1 cellular context compared by ENCODE assay signal in the genomic region with DNA sequence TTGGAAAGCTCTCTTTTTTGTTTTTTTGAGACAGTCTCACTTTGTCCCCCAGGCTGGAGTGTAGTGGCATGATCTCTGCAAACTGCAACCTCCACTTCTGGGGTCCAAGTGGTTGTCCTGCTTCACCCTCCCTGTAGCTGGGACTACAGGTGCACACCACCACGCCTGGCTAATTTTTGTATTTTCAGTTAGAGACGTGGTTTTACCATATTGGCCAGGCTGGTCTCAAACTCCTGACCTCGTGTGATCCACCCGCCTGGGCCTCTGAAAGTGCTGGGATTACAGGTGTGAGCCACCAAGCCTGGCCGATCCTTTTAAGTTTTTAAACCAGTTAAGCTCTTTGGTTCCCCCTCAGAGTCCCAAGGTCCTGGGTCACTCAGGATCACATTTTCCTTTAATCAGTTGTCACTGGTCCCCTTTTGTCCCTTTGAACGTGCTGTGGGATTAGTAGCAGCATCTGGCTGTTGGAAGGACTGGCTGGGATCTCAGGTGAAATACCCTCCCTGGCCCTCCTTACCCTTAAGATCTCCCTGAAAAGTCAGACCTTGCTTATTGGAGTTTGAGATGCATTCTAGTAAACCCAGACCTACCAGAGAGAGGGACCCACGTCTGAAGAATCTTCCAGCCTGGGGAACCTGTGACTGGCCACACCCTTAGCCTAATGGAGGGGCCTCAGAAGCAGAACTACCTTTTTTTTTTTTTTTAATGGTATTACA.
A peak's percentile ranks its signal among the peaks of the same experiment; 100 is the strongest.
TF ChIP-seq lines count a peak whose summit lies in the region.

No MANE protein-coding gene starts in this region.

TF ChIP-seq in HepG2, 621 proteins besides CTCF, POLR2A, EP300 and RAD21 (continued from another document and continues in another):
- TF ChIP-seq, protein P1, sequence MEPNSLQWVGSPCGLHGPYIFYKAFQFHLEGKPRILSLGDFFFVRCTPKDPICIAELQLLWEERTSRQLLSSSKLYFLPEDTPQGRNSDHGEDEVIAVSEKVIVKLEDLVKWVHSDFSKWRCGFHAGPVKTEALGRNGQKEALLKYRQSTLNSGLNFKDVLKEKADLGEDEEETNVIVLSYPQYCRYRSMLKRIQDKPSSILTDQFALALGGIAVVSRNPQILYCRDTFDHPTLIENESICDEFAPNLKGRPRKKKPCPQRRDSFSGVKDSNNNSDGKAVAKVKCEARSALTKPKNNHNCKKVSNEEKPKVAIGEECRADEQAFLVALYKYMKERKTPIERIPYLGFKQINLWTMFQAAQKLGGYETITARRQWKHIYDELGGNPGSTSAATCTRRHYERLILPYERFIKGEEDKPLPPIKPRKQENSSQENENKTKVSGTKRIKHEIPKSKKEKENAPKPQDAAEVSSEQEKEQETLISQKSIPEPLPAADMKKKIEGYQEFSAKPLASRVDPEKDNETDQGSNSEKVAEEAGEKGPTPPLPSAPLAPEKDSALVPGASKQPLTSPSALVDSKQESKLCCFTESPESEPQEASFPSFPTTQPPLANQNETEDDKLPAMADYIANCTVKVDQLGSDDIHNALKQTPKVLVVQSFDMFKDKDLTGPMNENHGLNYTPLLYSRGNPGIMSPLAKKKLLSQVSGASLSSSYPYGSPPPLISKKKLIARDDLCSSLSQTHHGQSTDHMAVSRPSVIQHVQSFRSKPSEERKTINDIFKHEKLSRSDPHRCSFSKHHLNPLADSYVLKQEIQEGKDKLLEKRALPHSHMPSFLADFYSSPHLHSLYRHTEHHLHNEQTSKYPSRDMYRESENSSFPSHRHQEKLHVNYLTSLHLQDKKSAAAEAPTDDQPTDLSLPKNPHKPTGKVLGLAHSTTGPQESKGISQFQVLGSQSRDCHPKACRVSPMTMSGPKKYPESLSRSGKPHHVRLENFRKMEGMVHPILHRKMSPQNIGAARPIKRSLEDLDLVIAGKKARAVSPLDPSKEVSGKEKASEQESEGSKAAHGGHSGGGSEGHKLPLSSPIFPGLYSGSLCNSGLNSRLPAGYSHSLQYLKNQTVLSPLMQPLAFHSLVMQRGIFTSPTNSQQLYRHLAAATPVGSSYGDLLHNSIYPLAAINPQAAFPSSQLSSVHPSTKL (CRISPR knock-in tag; IDR thresholded peaks at IDR 0.05) = no peak
- TF ChIP-seq, protein P2, sequence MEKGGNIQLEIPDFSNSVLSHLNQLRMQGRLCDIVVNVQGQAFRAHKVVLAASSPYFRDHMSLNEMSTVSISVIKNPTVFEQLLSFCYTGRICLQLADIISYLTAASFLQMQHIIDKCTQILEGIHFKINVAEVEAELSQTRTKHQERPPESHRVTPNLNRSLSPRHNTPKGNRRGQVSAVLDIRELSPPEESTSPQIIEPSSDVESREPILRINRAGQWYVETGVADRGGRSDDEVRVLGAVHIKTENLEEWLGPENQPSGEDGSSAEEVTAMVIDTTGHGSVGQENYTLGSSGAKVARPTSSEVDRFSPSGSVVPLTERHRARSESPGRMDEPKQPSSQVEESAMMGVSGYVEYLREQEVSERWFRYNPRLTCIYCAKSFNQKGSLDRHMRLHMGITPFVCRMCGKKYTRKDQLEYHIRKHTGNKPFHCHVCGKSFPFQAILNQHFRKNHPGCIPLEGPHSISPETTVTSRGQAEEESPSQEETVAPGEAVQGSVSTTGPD (CRISPR knock-in tag; IDR thresholded peaks at IDR 0.05) = no peak
- TF ChIP-seq ZNF451 (CRISPR knock-in tag; IDR thresholded peaks at IDR 0.05) = no peak
- TF ChIP-seq, protein P3, sequence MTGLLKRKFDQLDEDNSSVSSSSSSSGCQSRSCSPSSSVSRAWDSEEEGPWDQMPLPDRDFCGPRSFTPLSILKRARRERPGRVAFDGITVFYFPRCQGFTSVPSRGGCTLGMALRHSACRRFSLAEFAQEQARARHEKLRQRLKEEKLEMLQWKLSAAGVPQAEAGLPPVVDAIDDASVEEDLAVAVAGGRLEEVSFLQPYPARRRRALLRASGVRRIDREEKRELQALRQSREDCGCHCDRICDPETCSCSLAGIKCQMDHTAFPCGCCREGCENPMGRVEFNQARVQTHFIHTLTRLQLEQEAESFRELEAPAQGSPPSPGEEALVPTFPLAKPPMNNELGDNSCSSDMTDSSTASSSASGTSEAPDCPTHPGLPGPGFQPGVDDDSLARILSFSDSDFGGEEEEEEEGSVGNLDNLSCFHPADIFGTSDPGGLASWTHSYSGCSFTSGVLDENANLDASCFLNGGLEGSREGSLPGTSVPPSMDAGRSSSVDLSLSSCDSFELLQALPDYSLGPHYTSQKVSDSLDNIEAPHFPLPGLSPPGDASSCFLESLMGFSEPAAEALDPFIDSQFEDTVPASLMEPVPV (CRISPR knock-in tag; IDR thresholded peaks at IDR 0.05) = no peak
- TF ChIP-seq, protein P4, sequence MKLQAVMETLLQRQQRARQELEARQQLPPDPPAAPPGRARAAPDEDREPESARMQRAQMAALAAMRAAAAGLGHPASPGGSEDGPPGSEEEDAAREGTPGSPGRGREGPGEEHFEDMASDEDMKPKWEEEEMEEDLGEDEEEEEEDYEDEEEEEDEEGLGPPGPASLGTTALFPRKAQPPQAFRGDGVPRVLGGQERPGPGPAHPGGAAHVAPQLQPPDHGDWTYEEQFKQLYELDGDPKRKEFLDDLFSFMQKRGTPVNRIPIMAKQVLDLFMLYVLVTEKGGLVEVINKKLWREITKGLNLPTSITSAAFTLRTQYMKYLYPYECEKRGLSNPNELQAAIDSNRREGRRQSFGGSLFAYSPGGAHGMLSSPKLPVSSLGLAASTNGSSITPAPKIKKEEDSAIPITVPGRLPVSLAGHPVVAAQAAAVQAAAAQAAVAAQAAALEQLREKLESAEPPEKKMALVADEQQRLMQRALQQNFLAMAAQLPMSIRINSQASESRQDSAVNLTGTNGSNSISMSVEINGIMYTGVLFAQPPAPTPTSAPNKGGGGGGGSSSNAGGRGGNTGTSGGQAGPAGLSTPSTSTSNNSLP (IDR thresholded peaks at IDR 0.05; ENCODE audit: low read depth, low read length) = no peak
- no peak for TF ChIP-seq ZFAT (CRISPR knock-in tag; conservative IDR thresholded peaks at IDR 0.05)
- no peak; the same call in 1 of the 2 replicates for TF ChIP-seq MYC (CRISPR knock-in tag; IDR thresholded peaks at IDR 0.05; ENCODE audit: borderline replicate concordance)
- no peak; the same call in 1 of the 2 replicates for TF ChIP-seq SAP130 (CRISPR knock-in tag; IDR thresholded peaks at IDR 0.05; ENCODE audit: low read depth)
- peak; percentile 17; the same call in 1 of the 2 replicates for TF ChIP-seq ZNF777 (CRISPR knock-in tag; IDR thresholded peaks at IDR 0.05)
- no peak for TF ChIP-seq NFKB2 (CRISPR knock-in tag; IDR thresholded peaks at IDR 0.05; ENCODE audit: borderline replicate concordance)
- TF ChIP-seq, protein P5, sequence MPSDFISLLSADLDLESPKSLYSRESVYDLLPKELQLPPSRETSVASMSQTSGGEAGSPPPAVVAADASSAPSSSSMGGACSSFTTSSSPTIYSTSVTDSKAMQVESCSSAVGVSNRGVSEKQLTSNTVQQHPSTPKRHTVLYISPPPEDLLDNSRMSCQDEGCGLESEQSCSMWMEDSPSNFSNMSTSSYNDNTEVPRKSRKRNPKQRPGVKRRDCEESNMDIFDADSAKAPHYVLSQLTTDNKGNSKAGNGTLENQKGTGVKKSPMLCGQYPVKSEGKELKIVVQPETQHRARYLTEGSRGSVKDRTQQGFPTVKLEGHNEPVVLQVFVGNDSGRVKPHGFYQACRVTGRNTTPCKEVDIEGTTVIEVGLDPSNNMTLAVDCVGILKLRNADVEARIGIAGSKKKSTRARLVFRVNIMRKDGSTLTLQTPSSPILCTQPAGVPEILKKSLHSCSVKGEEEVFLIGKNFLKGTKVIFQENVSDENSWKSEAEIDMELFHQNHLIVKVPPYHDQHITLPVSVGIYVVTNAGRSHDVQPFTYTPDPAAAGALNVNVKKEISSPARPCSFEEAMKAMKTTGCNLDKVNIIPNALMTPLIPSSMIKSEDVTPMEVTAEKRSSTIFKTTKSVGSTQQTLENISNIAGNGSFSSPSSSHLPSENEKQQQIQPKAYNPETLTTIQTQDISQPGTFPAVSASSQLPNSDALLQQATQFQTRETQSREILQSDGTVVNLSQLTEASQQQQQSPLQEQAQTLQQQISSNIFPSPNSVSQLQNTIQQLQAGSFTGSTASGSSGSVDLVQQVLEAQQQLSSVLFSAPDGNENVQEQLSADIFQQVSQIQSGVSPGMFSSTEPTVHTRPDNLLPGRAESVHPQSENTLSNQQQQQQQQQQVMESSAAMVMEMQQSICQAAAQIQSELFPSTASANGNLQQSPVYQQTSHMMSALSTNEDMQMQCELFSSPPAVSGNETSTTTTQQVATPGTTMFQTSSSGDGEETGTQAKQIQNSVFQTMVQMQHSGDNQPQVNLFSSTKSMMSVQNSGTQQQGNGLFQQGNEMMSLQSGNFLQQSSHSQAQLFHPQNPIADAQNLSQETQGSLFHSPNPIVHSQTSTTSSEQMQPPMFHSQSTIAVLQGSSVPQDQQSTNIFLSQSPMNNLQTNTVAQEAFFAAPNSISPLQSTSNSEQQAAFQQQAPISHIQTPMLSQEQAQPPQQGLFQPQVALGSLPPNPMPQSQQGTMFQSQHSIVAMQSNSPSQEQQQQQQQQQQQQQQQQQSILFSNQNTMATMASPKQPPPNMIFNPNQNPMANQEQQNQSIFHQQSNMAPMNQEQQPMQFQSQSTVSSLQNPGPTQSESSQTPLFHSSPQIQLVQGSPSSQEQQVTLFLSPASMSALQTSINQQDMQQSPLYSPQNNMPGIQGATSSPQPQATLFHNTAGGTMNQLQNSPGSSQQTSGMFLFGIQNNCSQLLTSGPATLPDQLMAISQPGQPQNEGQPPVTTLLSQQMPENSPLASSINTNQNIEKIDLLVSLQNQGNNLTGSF (CRISPR knock-in tag; IDR thresholded peaks at IDR 0.05) = no peak
- no peak for TF ChIP-seq MATR3 (CRISPR knock-in tag; IDR thresholded peaks at IDR 0.05)
- TF ChIP-seq GABPB1 (CRISPR knock-in tag; IDR thresholded peaks at IDR 0.05) = no peak
- TF ChIP-seq, protein P6, sequence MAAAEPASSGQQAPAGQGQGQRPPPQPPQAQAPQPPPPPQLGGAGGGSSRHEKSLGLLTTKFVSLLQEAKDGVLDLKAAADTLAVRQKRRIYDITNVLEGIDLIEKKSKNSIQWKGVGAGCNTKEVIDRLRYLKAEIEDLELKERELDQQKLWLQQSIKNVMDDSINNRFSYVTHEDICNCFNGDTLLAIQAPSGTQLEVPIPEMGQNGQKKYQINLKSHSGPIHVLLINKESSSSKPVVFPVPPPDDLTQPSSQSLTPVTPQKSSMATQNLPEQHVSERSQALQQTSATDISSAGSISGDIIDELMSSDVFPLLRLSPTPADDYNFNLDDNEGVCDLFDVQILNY (CRISPR knock-in tag; conservative IDR thresholded peaks at IDR 0.05) = no peak
- TF ChIP-seq PHF21A (CRISPR knock-in tag; IDR thresholded peaks at IDR 0.05) = peak; percentile 15; the same call in 1 of the 2 replicates
- TF ChIP-seq ZNF605 (CRISPR knock-in tag; IDR thresholded peaks at IDR 0.05) = peak; percentile 51
- TF ChIP-seq, protein P7, sequence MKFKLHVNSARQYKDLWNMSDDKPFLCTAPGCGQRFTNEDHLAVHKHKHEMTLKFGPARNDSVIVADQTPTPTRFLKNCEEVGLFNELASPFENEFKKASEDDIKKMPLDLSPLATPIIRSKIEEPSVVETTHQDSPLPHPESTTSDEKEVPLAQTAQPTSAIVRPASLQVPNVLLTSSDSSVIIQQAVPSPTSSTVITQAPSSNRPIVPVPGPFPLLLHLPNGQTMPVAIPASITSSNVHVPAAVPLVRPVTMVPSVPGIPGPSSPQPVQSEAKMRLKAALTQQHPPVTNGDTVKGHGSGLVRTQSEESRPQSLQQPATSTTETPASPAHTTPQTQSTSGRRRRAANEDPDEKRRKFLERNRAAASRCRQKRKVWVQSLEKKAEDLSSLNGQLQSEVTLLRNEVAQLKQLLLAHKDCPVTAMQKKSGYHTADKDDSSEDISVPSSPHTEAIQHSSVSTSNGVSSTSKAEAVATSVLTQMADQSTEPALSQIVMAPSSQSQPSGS (CRISPR knock-in tag; IDR thresholded peaks at IDR 0.05) = no peak
- TF ChIP-seq EZH2 (conservative IDR thresholded peaks at IDR 0.05; ENCODE audit: low read depth, low read length) = no peak
- TF ChIP-seq, protein P8, sequence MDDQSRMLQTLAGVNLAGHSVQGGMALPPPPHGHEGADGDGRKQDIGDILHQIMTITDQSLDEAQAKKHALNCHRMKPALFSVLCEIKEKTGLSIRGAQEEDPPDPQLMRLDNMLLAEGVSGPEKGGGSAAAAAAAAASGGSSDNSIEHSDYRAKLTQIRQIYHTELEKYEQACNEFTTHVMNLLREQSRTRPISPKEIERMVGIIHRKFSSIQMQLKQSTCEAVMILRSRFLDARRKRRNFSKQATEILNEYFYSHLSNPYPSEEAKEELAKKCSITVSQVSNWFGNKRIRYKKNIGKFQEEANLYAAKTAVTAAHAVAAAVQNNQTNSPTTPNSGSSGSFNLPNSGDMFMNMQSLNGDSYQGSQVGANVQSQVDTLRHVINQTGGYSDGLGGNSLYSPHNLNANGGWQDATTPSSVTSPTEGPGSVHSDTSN (CRISPR knock-in tag; IDR thresholded peaks at IDR 0.05; ENCODE audit: borderline replicate concordance) = no peak
- no peak for TF ChIP-seq JUN (CRISPR knock-in tag; IDR thresholded peaks at IDR 0.05)
- no peak for TF ChIP-seq ZNF24 (IDR thresholded peaks at IDR 0.05)
- TF ChIP-seq CEBPG (CRISPR knock-in tag; IDR thresholded peaks at IDR 0.05) = no peak
- no peak for TF ChIP-seq ZNF713 (CRISPR knock-in tag; IDR thresholded peaks at IDR 0.05)
- TF ChIP-seq ZFP62 (CRISPR knock-in tag; IDR thresholded peaks at IDR 0.05) = no peak
- TF ChIP-seq, protein P9, sequence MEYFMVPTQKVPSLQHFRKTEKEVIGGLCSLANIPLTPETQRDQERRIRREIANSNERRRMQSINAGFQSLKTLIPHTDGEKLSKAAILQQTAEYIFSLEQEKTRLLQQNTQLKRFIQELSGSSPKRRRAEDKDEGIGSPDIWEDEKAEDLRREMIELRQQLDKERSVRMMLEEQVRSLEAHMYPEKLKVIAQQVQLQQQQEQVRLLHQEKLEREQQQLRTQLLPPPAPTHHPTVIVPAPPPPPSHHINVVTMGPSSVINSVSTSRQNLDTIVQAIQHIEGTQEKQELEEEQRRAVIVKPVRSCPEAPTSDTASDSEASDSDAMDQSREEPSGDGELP (IDR thresholded peaks at IDR 0.05; ENCODE audit: borderline replicate concordance, low read depth) = no peak
- TF ChIP-seq, protein P10, sequence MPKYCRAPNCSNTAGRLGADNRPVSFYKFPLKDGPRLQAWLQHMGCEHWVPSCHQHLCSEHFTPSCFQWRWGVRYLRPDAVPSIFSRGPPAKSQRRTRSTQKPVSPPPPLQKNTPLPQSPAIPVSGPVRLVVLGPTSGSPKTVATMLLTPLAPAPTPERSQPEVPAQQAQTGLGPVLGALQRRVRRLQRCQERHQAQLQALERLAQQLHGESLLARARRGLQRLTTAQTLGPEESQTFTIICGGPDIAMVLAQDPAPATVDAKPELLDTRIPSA (CRISPR knock-in tag; IDR thresholded peaks at IDR 0.05; ENCODE audit: borderline replicate concordance) = no peak
- no peak for TF ChIP-seq ZKSCAN8 (CRISPR knock-in tag; IDR thresholded peaks at IDR 0.05; ENCODE audit: borderline replicate concordance)
- TF ChIP-seq ZNF839 (CRISPR knock-in tag; IDR thresholded peaks at IDR 0.05; ENCODE audit: borderline replicate concordance) = no peak
- TF ChIP-seq, protein P11, sequence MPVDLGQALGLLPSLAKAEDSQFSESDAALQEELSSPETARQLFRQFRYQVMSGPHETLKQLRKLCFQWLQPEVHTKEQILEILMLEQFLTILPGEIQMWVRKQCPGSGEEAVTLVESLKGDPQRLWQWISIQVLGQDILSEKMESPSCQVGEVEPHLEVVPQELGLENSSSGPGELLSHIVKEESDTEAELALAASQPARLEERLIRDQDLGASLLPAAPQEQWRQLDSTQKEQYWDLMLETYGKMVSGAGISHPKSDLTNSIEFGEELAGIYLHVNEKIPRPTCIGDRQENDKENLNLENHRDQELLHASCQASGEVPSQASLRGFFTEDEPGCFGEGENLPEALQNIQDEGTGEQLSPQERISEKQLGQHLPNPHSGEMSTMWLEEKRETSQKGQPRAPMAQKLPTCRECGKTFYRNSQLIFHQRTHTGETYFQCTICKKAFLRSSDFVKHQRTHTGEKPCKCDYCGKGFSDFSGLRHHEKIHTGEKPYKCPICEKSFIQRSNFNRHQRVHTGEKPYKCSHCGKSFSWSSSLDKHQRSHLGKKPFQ (CRISPR knock-in tag; IDR thresholded peaks at IDR 0.05; ENCODE audit: insufficient replicate concordance) = peak; percentile 63
- no peak for TF ChIP-seq MEIS1 (CRISPR knock-in tag; IDR thresholded peaks at IDR 0.05; ENCODE audit: borderline replicate concordance)
